In genomic region chr3:188950006-188950405, GRCh38 we compare ENCODE assay signal across 16 cellular contexts.
DNase-seq lines count a peak whose midpoint lies in the region; ATAC-seq and TF ChIP-seq lines count a peak whose summit lies in the region.
"Had no signal": no experiment of that assay in that cellular context is flagged by ENCODE, and none has a peak within 500 bp of the region (broad histone marks: within the 10 kb centered on the region; RNA-seq: fewer than 3 reads in every experiment).

No MANE protein-coding gene starts in this region.

- no peak for DNase-seq in activated naive CD4-positive, alpha-beta T cell treated with anti-CD3 and anti-CD28 coated beads for 36 hours
- DNase-seq in activated naive CD4-positive, alpha-beta T cell treated with anti-CD3 and anti-CD28 coated beads, Interleukin-2, amount 50 U/mL, for 16 hours, result no peak
- DNase-seq in ascending aorta (ENCODE audit: low spot score in 2 of 2) (no peak), tibial artery (no peak), HuH-7.5 (ENCODE audit: low spot score) (no peak), activated gamma-delta T cell treated with Interleukin-2 at 50 U/mL for 16 hours (no peak)
- DNase-seq: GOT3, immature natural killer cell, NCI-H1105, NCI-H510A treated with DMSO at 0.1 percent for 48 hours, RPMI8226 had no signal

- CTCF ChIA-PET in activated naive CD4-positive, alpha-beta T cell treated with anti-CD3 and anti-CD28 coated beads for 36 hours (lab: Charles Lee), result interaction anchor here (1.0 to 8.5 kb wide), 2 partner anchors 201 to 1211 kb away, joined by 3 to 245 read pairs; no protein-coding TSS in a partner anchor

- H3K4me3 ChIP-seq in ascending aorta (no peak overlapping the region), muscle layer of duodenum (ENCODE audit: low read depth in 1 of 2, low read length in 2 of 2) (no peak overlapping the region), tibial artery (no peak overlapping the region)

- H3K36me3 ChIP-seq in ascending aorta, result no peaks in the 10 kb centered on the region
- H3K36me3 ChIP-seq in muscle layer of duodenum (ENCODE audit: control insufficient read depth in 1 of 2, insufficient read depth in 2 of 2, low read length in 2 of 2), result peaks cover 0 to 5% of the 10 kb centered on the region in 2 donors
- H3K36me3 ChIP-seq in tibial artery, result no peaks in the 10 kb centered on the region

- H3K9me3 ChIP-seq in ascending aorta (no peaks in the 10 kb centered on the region), muscle layer of duodenum (ENCODE audit: control insufficient read depth in 1 of 2, low read length in 2 of 2) (no peaks in the 10 kb centered on the region), tibial artery (no peaks in the 10 kb centered on the region)

- H3K27ac ChIP-seq in ascending aorta (peak overlapping the region; percentile 98 to 99), muscle layer of duodenum (ENCODE audit: low read length) (peak overlapping the region; percentile 94), tibial artery (peak overlapping the region; percentile 86 to 87)

- H3K4me3 Mint-ChIP-seq in activated naive CD4-positive, alpha-beta T cell treated with anti-CD3 and anti-CD28 coated beads for 36 hours, result no peak overlapping the region
- H3K4me3 Mint-ChIP-seq: immature natural killer cell; stimulated activated memory B cell treated with anti-CD40 and anti-IgM and Interleukin-4, amounts not matched to agents 10 μg/mL and 1 μg/mL and 100 μg/mL, for 72 hours had no signal

- intact Hi-C loops in activated naive CD4-positive, alpha-beta T cell treated with anti-CD3 and anti-CD28 coated beads for 36 hours (cut with micrococcal nuclease), result loop anchor here (1.0 to 5.0 kb wide), 10 partner anchors 197 to 1633 kb away; no protein-coding TSS in a partner anchor
- intact Hi-C loops in ascending aorta (cut with DNase I) (loop anchor here (5.0 kb wide), 1 partner anchor 683 kb away; no protein-coding TSS in a partner anchor), tibial artery (cut with DNase I; ENCODE audit: low total_unique reads) (loop anchor here (5.0 kb wide), 1 partner anchor 898 kb away; no protein-coding TSS in a partner anchor)

- H3K4me1 ChIP-seq in ascending aorta (peaks cover 32 to 62% of the 10 kb centered on the region in 2 donors), muscle layer of duodenum (ENCODE audit: control insufficient read depth in 1 of 2, insufficient read depth in 2 of 2, low read length in 2 of 2) (peaks cover 9 to 22% of the 10 kb centered on the region in 2 donors), tibial artery (peaks cover 4 to 72% (median 59%) of the 10 kb centered on the region in 4 donors)

- ATAC-seq in GM21526 (IDR thresholded peaks at IDR 0.05; ENCODE audit: low FRiP score, unreplicated experiment), result no peak
- ATAC-seq: esophagus mucosa; stimulated activated memory B cell treated with anti-CD40 and anti-IgM and Interleukin-4, amounts not matched to agents 10 μg/mL and 1 μg/mL and 100 μg/mL, for 72 hours had no signal

- TF ChIP-seq CTCF in ascending aorta (IDR thresholded peaks at IDR 0.05) (no peak), tibial artery (IDR thresholded peaks at IDR 0.05) (no peak)

- H3K36me3 Mint-ChIP-seq in activated naive CD4-positive, alpha-beta T cell treated with anti-CD3 and anti-CD28 coated beads for 36 hours (ENCODE audit: low read depth), result no peaks in the 10 kb centered on the region
- H3K36me3 Mint-ChIP-seq: immature natural killer cell; stimulated activated memory B cell treated with anti-CD40 and anti-IgM and Interleukin-4, amounts not matched to agents 10 μg/mL and 1 μg/mL and 100 μg/mL, for 72 hours had no signal

- H3K4me1 Mint-ChIP-seq in activated naive CD4-positive, alpha-beta T cell treated with anti-CD3 and anti-CD28 coated beads for 36 hours (ENCODE audit: low read depth), result peaks cover 42% of the 10 kb centered on the region
- H3K4me1 Mint-ChIP-seq: immature natural killer cell had no signal

- no peaks in the 10 kb centered on the region for H3K9me3 Mint-ChIP-seq in activated naive CD4-positive, alpha-beta T cell treated with anti-CD3 and anti-CD28 coated beads for 36 hours
- H3K9me3 Mint-ChIP-seq: immature natural killer cell; nephron; stimulated activated memory B cell treated with anti-CD40 and anti-IgM and Interleukin-4, amounts not matched to agents 10 μg/mL and 1 μg/mL and 100 μg/mL, for 72 hours had no signal

- H3K27me3 Mint-ChIP-seq in activated naive CD4-positive, alpha-beta T cell treated with anti-CD3 and anti-CD28 coated beads for 36 hours (ENCODE audit: low read depth), result peaks cover 13% of the 10 kb centered on the region

- H3K27me3 ChIP-seq in ascending aorta (no peaks in the 10 kb centered on the region), muscle layer of duodenum (ENCODE audit: low read depth, low read length) (no peaks in the 10 kb centered on the region), tibial artery (no peaks in the 10 kb centered on the region)

- H3K27ac Mint-ChIP-seq in activated naive CD4-positive, alpha-beta T cell treated with anti-CD3 and anti-CD28 coated beads for 36 hours, result peak overlapping the region; percentile 26
- H3K27ac Mint-ChIP-seq: immature natural killer cell had no signal
